In the genomic region with DNA sequence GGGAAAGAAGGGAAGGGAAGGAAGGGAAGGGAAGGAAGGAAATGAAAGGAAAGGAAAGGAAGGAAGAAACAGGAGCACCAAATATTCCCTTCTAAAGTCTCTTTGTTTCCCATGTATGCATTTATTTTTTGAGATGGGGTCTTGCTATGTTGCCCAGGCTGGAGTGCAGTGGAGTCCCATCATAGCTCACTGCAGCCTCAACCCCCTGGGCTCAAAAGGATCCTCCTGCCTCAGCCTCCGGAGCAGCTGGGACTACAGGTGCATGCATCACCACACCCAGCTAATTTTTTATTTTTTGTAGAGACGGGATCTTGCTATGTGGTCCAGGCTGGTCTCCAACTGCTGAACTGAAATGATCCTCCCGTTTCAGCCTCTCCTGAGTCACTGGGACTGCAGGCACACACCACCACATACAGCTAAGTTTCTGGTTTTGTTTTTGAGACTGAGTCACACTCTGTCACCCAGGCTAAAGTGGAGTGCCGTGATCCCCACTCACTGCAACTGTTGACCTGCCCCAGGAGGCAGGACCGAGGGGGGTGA, we compare ENCODE assay signal across 18 cellular contexts.
DNase-seq lines count a peak whose midpoint lies in the region; ATAC-seq, FAIRE-seq and TF ChIP-seq lines count a peak whose summit lies in the region.
"Had no signal": no experiment of that assay in that cellular context is flagged by ENCODE, and none has a peak within 500 bp of the region (broad histone marks: within the 10 kb centered on the region; RNA-seq: fewer than 3 reads in every experiment).

No MANE protein-coding gene starts in this region.

- H3K9me3 Mint-ChIP-seq in neural progenitor cell = no peaks in the 10 kb centered on the region

- peaks cover 57% of the 10 kb centered on the region for H3K4me1 Mint-ChIP-seq in neural progenitor cell
- H3K4me1 Mint-ChIP-seq: CD14-positive monocyte had no signal

- H2BK5ac ChIP-seq in H1 (ENCODE audit: low read depth, low read length) = peak overlapping the region; percentile 1; the same call in 1 of the 2 replicates

- no peak overlapping the region for H3K14ac ChIP-seq in H1 (ENCODE audit: insufficient read length)

- no peak overlapping the region for H3K56ac ChIP-seq in H1 (replicated peaks; ENCODE audit: insufficient read length, low read depth, low read length)

- no peak for TF ChIP-seq CTCF in RWPE2 (IDR thresholded peaks at IDR 0.05; ENCODE audit: poor library complexity, severe bottlenecking)
- no peak for TF ChIP-seq CTCF in H1 (IDR thresholded peaks at IDR 0.05; ENCODE audit: control extremely low read depth in 1 of 3, insufficient read depth in 1 of 3, low read depth in 1 of 3, low read length in 3 of 3)
- no peak for TF ChIP-seq CTCF in neural progenitor cell (IDR thresholded peaks at IDR 0.05)
- no peak for TF ChIP-seq CTCF in GM13977 (IDR thresholded peaks at IDR 0.05; ENCODE audit: extremely low read depth, insufficient read depth, missing control alignments)

- no peak for ATAC-seq in RWPE2 (ENCODE audit: low read depth)

- H4K20me1 ChIP-seq in H1 (replicated peaks in 1 of 2; ENCODE audit: control insufficient read depth in 1 of 2, insufficient read depth in 2 of 2, low read length in 2 of 2) (peaks cover 0 to 2% of the 10 kb centered on the region in 2 experiments), neural progenitor cell (ENCODE audit: low read depth) (no peaks in the 10 kb centered on the region)
- H4K20me1 ChIP-seq: BLaER1 had no signal

- no peak overlapping the region for H4K5ac ChIP-seq in H1 (ENCODE audit: insufficient read length, low read depth, low read length)

- H2BK20ac ChIP-seq in H1 (ENCODE audit: low read length) = no peak overlapping the region; the same call in 1 of the 2 replicates

- H3K27me3 ChIP-seq in RWPE2 (ENCODE audit: insufficient read depth, poor library complexity, severe bottlenecking) (peaks cover 2% of the 10 kb centered on the region), H1 (replicated peaks in 1 of 4; ENCODE audit: control insufficient read depth in 3 of 4, extremely low read depth in 1 of 4, insufficient read depth in 3 of 4, low read length in 3 of 4) (peaks cover 0 to 2% (median 0%) of the 10 kb centered on the region in 4 experiments; a peak in 2 of 7 replicates), neural progenitor cell (no peaks in the 10 kb centered on the region)
- H3K27me3 ChIP-seq: BLaER1 had no signal

- peaks cover 3% of the 10 kb centered on the region; the same call in 1 of the 2 replicates for H3K79me1 ChIP-seq in H1 (ENCODE audit: low read depth, low read length)

- H3K4me1 ChIP-seq in RWPE2 (ENCODE audit: insufficient read depth, poor library complexity, severe bottlenecking) (no peaks in the 10 kb centered on the region), H1 (replicated peaks in 1 of 4; ENCODE audit: control insufficient read depth in 3 of 4, insufficient read depth in 4 of 4, low read length in 3 of 4) (peaks cover 5 to 30% (median 21%) of the 10 kb centered on the region in 4 experiments), neural progenitor cell (peaks cover 48% of the 10 kb centered on the region)
- H3K4me1 ChIP-seq: BLaER1 had no signal

- no peaks in the 10 kb centered on the region for H3K36me3 ChIP-seq in RWPE2 (ENCODE audit: low read depth)
- no peaks in the 10 kb centered on the region; a peak in 1 of 8 replicates for H3K36me3 ChIP-seq in H1 (ENCODE audit: control insufficient read depth in 2 of 4, insufficient read depth in 4 of 4, low read length in 3 of 4)
- no peaks in the 10 kb centered on the region for H3K36me3 ChIP-seq in neural progenitor cell
- H3K36me3 ChIP-seq: BLaER1 had no signal

- TF ChIP-seq POLR2A in H1 (IDR thresholded peaks at IDR 0.05; ENCODE audit: control extremely low read depth in 1 of 2, low read depth in 2 of 2, low read length in 2 of 2) = no peak

- H3K9me3 ChIP-seq in RWPE2 (ENCODE audit: severe bottlenecking) (peaks cover 9% of the 10 kb centered on the region), H1 (ENCODE audit: insufficient read depth in 2 of 2, low read depth in 1 of 2, low read length in 1 of 2) (no peaks in the 10 kb centered on the region), neural progenitor cell (ENCODE audit: low read depth) (no peaks in the 10 kb centered on the region)
- H3K9me3 ChIP-seq: BLaER1 had no signal

- no peak overlapping the region for H3K27ac ChIP-seq in RWPE2 (ENCODE audit: poor library complexity, severe bottlenecking)
- H3K27ac ChIP-seq in H1 (ENCODE audit: low read depth, low read length) = 0 out of 2 replicates have a peak overlapping the region, but pooled peaks have one; percentile 3
- H3K27ac ChIP-seq in neural progenitor cell = peak overlapping the region; percentile 93
- H3K27ac ChIP-seq: BLaER1, HL-60 had no signal

- H3K4me2 ChIP-seq in H1 (ENCODE audit: insufficient read depth in 1 of 2, low read depth in 2 of 2, low read length in 2 of 2) (peak overlapping the region in 1 of 2 experiments; percentile 74; a peak in 1 of 4 replicates), neural progenitor cell (no peak overlapping the region)
- H3K4me2 ChIP-seq: BLaER1 had no signal

- peak; percentile 21 for DNase-seq in RWPE2 (ENCODE audit: low spot score)
- no peak for DNase-seq in H1 (ENCODE audit: low read depth in 1 of 2, low spot score in 2 of 2)
- no peak for DNase-seq in neural progenitor cell (ENCODE audit: low spot score)
- no peak for DNase-seq in putamen (ENCODE audit: low spot score)
- no peak for DNase-seq in activated naive CD4-positive, alpha-beta T cell (lab: John Stamatoyannopoulos, UW)
- no peak for DNase-seq in GM13977 (ENCODE audit: low spot score)
- DNase-seq in KBM-7 = no peak
- DNase-seq: 8988T; CD4-positive, alpha-beta memory T cell; DMS153; DMS79; GDM1; HCEC 1CT; IMR-90 had no signal

- no peak overlapping the region for H3K23ac ChIP-seq in H1 (ENCODE audit: insufficient read length)

- no peak overlapping the region for H3K4me3 Mint-ChIP-seq in neural progenitor cell
- H3K4me3 Mint-ChIP-seq: CD4-positive, alpha-beta memory T cell had no signal

- TF ChIP-seq EP300 in H1 (IDR thresholded peaks at IDR 0.05; ENCODE audit: borderline replicate concordance in 1 of 2, low read depth in 2 of 2, low read length in 2 of 2) = no peak

- no peak overlapping the region for H4K8ac ChIP-seq in H1 (ENCODE audit: extremely low read depth, insufficient read depth, low read length)

- 88% methylated on average over 5 of the region's 5 CpGs; no CpG with 5 or more reads in 1 of the 2 experiments for WGBS in H1 (ENCODE audit: extremely low coverage in 1 of 2, insufficient coverage in 1 of 2, insufficient read length in 1 of 2, insufficient replicate concordance in 2 of 2, low coverage in 1 of 2, low lambda C conversion rate in 2 of 2, missing lambda C conversion rate in 1 of 2), 2 experiments

- no peak for TF ChIP-seq RAD21 in H1 (IDR thresholded peaks at IDR 0.05 in 1 of 2, conservative IDR thresholded peaks at IDR 0.05 in 1 of 2; ENCODE audit: low read depth in 2 of 2, low read length in 2 of 2)

- H3K27me3 Mint-ChIP-seq in neural progenitor cell (ENCODE audit: insufficient read depth, low read depth) = peaks cover 20% of the 10 kb centered on the region

- no peak overlapping the region for H3K27ac Mint-ChIP-seq in neural progenitor cell

- H2BK120ac ChIP-seq in H1 (replicated peaks; ENCODE audit: low read depth, low read length) = no peak overlapping the region

- H2AK5ac ChIP-seq in H1 (ENCODE audit: low read depth, low read length) = peak overlapping the region; percentile 17

- POLR2A ChIA-PET in H1 (lab: Charles Lee; ENCODE audit: partially characterized antibody) = no interaction called here

- H2AFZ ChIP-seq in H1 (ENCODE audit: low read length) (no peak overlapping the region), neural progenitor cell (replicated peaks) (no peak overlapping the region)

- in situ Hi-C loops in GM13977 (cut with MboI; ENCODE audit: low pct_unique_long_range_greater_than_20kb, low sequenced_read_pairs, unreplicated experiment) = no loop called here
- in situ Hi-C loops in KBM-7 (cut with MboI; ENCODE audit: low pct_unique_long_range_greater_than_20kb, low sequenced_read_pairs) = no loop called here

- no peak for FAIRE-seq in H1 (lab: Jason Lieb, UNC)
- FAIRE-seq: GM12892 had no signal

- H3K79me2 ChIP-seq in H1 (ENCODE audit: control insufficient read depth in 1 of 2, insufficient read depth in 2 of 2, low read length in 2 of 2) = no peaks in the 10 kb centered on the region; a peak in 1 of 4 replicates
- H3K79me2 ChIP-seq in neural progenitor cell (ENCODE audit: low read depth) = no peaks in the 10 kb centered on the region

- peak overlapping the region; percentile 96 for H4K91ac ChIP-seq in H1 (replicated peaks; ENCODE audit: insufficient read length, low read length)

- H3K9ac ChIP-seq in H1 (replicated peaks in 1 of 4; ENCODE audit: extremely low read depth in 1 of 4, low read depth in 3 of 4, low read length in 3 of 4) (no peak overlapping the region), neural progenitor cell (no peak overlapping the region)
- H3K9ac ChIP-seq: BLaER1 had no signal

- 0 out of 2 replicates have a peak overlapping the region, but pooled peaks have one; percentile 42 for H3K18ac ChIP-seq in H1 (ENCODE audit: extremely low read depth, low read length)

- H3K4me3 ChIP-seq in RWPE2 (ENCODE audit: severe bottlenecking) (no peak overlapping the region), H1 (ENCODE audit: extremely low read depth in 1 of 4, insufficient read depth in 2 of 4, low read depth in 3 of 4, low read length in 4 of 4) (no peak overlapping the region), neural progenitor cell (no peak overlapping the region)
- H3K4me3 ChIP-seq: BLaER1 had no signal

- CTCF ChIA-PET in H1 (lab: Charles Lee; ENCODE audit: partially characterized antibody) = no interaction called here

- peaks cover 13% of the 10 kb centered on the region for H3K23me2 ChIP-seq in H1 (ENCODE audit: low read depth, low read length)

- peak overlapping the region; percentile 11; the same call in 1 of the 2 replicates for H2BK15ac ChIP-seq in H1 (ENCODE audit: low read length)

- H3K4ac ChIP-seq in H1 (replicated peaks; ENCODE audit: insufficient read length, low read depth, low read length) = peak overlapping the region; percentile 95

- H2BK12ac ChIP-seq in H1 (ENCODE audit: low read depth, low read length) = peak overlapping the region; percentile 41; the same call in 1 of the 2 replicates

- H3K36me3 Mint-ChIP-seq in neural progenitor cell = no peaks in the 10 kb centered on the region
- H3K36me3 Mint-ChIP-seq: CD14-positive monocyte; CD4-positive, alpha-beta memory T cell had no signal

- peaks cover 56% of the 10 kb centered on the region for H3F3A ChIP-seq in neural progenitor cell (ENCODE audit: low read depth)

TF ChIP-seq in H1, 55 proteins besides CTCF, POLR2A, EP300 and RAD21:
- TF ChIP-seq FOSL1 (IDR thresholded peaks at IDR 0.05; ENCODE audit: insufficient read depth, low read depth, low read length) (no peak), KDM1A (IDR thresholded peaks at IDR 0.05; ENCODE audit: borderline replicate concordance, low read length) (peak; percentile 65; the same call in 1 of the 2 replicates)
